In the genomic region with DNA sequence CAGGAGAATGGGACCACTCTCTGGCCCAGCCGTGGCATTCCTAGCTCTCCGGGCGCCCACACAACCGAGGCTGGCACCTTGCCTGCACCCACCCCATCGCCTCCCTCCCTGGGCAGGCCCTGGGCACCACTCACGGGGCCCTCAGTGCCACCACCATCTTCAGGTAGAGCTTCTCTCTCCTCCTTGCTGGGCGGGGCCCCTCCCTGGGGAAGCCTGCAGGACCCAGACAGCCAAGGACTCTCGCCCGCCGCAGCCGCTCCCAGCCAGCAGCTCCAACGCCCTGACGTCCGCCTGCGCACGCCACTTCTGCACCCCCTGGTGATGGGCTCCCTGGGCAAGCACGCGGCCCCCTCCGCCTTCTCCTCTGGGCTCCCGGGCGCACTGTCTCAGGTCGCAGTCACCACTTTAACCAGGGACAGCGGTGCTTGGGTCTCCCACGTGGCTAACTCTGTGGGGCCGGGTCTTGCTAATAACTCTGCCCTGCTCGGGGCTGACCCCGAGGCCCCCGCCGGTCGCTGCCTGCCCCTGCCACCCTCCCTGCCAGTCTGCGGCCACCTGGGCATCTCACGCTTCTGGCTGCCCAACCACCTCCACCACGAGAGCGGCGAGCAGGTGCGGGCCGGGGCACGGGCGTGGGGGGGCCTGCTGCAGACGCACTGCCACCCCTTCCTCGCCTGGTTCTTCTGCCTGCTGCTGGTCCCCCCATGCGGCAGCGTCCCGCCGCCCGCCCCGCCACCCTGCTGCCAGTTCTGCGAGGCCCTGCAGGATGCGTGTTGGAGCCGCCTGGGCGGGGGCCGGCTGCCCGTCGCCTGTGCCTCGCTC, we compare ENCODE assay signal across 14 cellular contexts. TPM values are rescaled to one million over a fixed set of nuclear protein-coding genes. Genes with fewer than 3 reads are reported as not detected.
DNase-seq lines count a peak whose midpoint lies in the region; ATAC-seq and TF ChIP-seq lines count a peak whose summit lies in the region.
"Had no signal": no experiment of that assay in that cellular context is flagged by ENCODE, and none has a peak within 500 bp of the region (broad histone marks: within the 10 kb centered on the region; RNA-seq: fewer than 3 reads in every experiment).

No MANE protein-coding gene starts in this region.

- in situ Hi-C loops in astrocyte of the cerebellum (cut with HindIII; ENCODE audit: low sequenced_read_pairs): loop anchor here (25.0 kb wide), 1 partner anchor 119 kb away; no protein-coding TSS in a partner anchor

- CTCF ChIA-PET in PC-9 (lab: Charles Lee): no interaction called here

- H3K36me3 ChIP-seq in spleen: no peaks in the 10 kb centered on the region
- H3K36me3 ChIP-seq in PC-9 (ENCODE audit: low read depth): no peaks in the 10 kb centered on the region

- no peaks in the 10 kb centered on the region for H3K9me2 ChIP-seq in PC-9 (ENCODE audit: insufficient read depth)
- H3K9me2 ChIP-seq: SK-N-SH had no signal

- intact Hi-C loops in right cardiac atrium (cut with DNase I) (no loop called here), spleen (cut with DNase I; ENCODE audit: low total_unique reads) (no loop called here), PC-9 (cut with micrococcal nuclease; ENCODE audit: unreplicated experiment) (no loop called here)

- DNase-seq in COR-L47 (lab: John Stamatoyannopoulos, UW) (peak; percentile 51), astrocyte of the cerebellum (ENCODE audit: low read depth) (no peak), right cardiac atrium (peak; percentile 44 to 77 (median 75)), spleen (peak; percentile 62), PC-9 (no peak), NCI-H146 treated with DMSO at 0.1 percent for 48 hours (lab: John Stamatoyannopoulos, UW; ENCODE audit: unreplicated experiment) (no peak)
- no peak for DNase-seq in activated naive CD4-positive, alpha-beta T cell treated with Interleukin-2 at 50 U/mL for 16 hours
- DNase-seq: activated naive CD4-positive, alpha-beta T cell; NCI-H1694 treated with DMSO at 0.1 percent for 48 hours; SK-N-SH; stimulated activated CD4-positive, alpha-beta T cell treated with anti-CD3 and anti-CD28 coated beads, Interleukin-15, amount 100 ng/mL, for 24 hours had no signal

- H3K27me3 ChIP-seq in right cardiac atrium (ENCODE audit: control insufficient read depth, insufficient read depth): no peaks in the 10 kb centered on the region
- peaks cover 0 to 37% (median 0%) of the 10 kb centered on the region in 7 donors for H3K27me3 ChIP-seq in spleen (replicated peaks in 1 of 7)
- no peaks in the 10 kb centered on the region for H3K27me3 ChIP-seq in PC-9 (ENCODE audit: insufficient read depth, low read depth)
- H3K27me3 ChIP-seq: cardiac muscle cell had no signal

- H3K27ac ChIP-seq in right cardiac atrium (ENCODE audit: low read length) (no peak overlapping the region), spleen (peak overlapping the region in 5 of 8 donors; percentile 20 to 63 (median 49)), PC-9 (no peak overlapping the region)
- H3K27ac ChIP-seq: GM23248 had no signal

- H3K9me3 ChIP-seq in right cardiac atrium (ENCODE audit: control insufficient read depth, low read length): no peaks in the 10 kb centered on the region
- peaks cover 0 to 3% (median 1%) of the 10 kb centered on the region in 8 donors for H3K9me3 ChIP-seq in spleen
- H3K9me3 ChIP-seq in PC-9 (ENCODE audit: insufficient read depth, low read depth): no peaks in the 10 kb centered on the region; the same call in 1 of the 2 replicates
- H3K9me3 ChIP-seq: SK-N-SH had no signal

- BruUV-seq in PC-9 (replicated peaks; lab: Mats Ljungman, UMichigan): no TSS peak

- H3K4me3 ChIP-seq in astrocyte of the cerebellum (ENCODE audit: low read depth, low read length) (peak overlapping the region; percentile 18), right cardiac atrium (ENCODE audit: low read length) (peak overlapping the region; percentile 13), spleen (peak overlapping the region in 6 of 8 donors; percentile 3 to 50 (median 19)), PC-9 (no peak overlapping the region)
- H3K4me3 ChIP-seq: cardiac muscle cell had no signal

- TF ChIP-seq CTCF in astrocyte of the cerebellum (IDR thresholded peaks at IDR 0.05; ENCODE audit: low read depth, low read length, missing control alignments) (no peak), spleen (IDR thresholded peaks at IDR 0.05 in 8 of 11, conservative IDR thresholded peaks at IDR 0.05 in 3 of 11) (no peak), PC-9 (conservative IDR thresholded peaks at IDR 0.05) (no peak)

- H3K4me1 ChIP-seq in right cardiac atrium (ENCODE audit: control insufficient read depth, insufficient read depth, low read length): no peaks in the 10 kb centered on the region
- peaks cover 0 to 30% (median 10%) of the 10 kb centered on the region in 6 donors for H3K4me1 ChIP-seq in spleen
- no peaks in the 10 kb centered on the region for H3K4me1 ChIP-seq in PC-9 (replicated peaks; ENCODE audit: insufficient read depth)

- TF ChIP-seq POLR2A in spleen (IDR thresholded peaks at IDR 0.05): no peak

- H2AFZ ChIP-seq in PC-9: no peak overlapping the region
- H2AFZ ChIP-seq: GM23248 had no signal

- POLR2A ChIA-PET in PC-9 (lab: Charles Lee; ENCODE audit: unreplicated experiment): no interaction called here

- H3F3A ChIP-seq in PC-9 (ENCODE audit: insufficient read depth, low read depth): peaks cover 17% of the 10 kb centered on the region

- H3K4me2 ChIP-seq in PC-9: no peak overlapping the region
- H3K4me2 ChIP-seq: SK-N-SH had no signal

- H3K79me2 ChIP-seq in PC-9 (ENCODE audit: low read depth): no peaks in the 10 kb centered on the region

- H4K20me1 ChIP-seq in PC-9 (ENCODE audit: insufficient read depth): no peaks in the 10 kb centered on the region

- WGBS in right cardiac atrium: 80% methylated on average over 55 of the region's 55 CpGs
- 81 to 92% (median 86%) methylated on average over 39 to 55 of the region's 55 CpGs for WGBS in spleen, 5 donors

- ATAC-seq in right cardiac atrium (peak; percentile 9 to 30), GM21619 (IDR thresholded peaks at IDR 0.05; ENCODE audit: unreplicated experiment) (no peak)

RNA-seq across cellular contexts. Expression of gene COL18A1, which starts 51.3 kb away (rescaled TPM):
- 100 to 1,000 TPM in 1 of 4 donors, 10 to 100 TPM in 3; 63.5 to 134 (median 84.6) TPM for total RNA-seq in right cardiac atrium
- polyA plus RNA-seq in right cardiac atrium: 52.3 TPM
- 100 to 1,000 TPM in 3 of 7 donors, 10 to 100 TPM in 4; 71.8 to 208 (median 99.6) TPM for total RNA-seq in spleen
- 10 to 100 TPM; 35.0 to 66.9 (median 60.0) TPM for polyA plus RNA-seq in spleen
- 82.4 and 106 TPM in 2 replicates for total RNA-seq in PC-9 (2021)

Comparison
In these comparisons a context has a peak if more than half of its experiments do, and no peak if none do; other contexts are left out.
1. DNase-seq: peak in COR-L47 (single experiment), right cardiac atrium (3 of 3) and spleen (single experiment); none in astrocyte of the cerebellum (single experiment), activated naive CD4-positive, alpha-beta T cell treated with Interleukin-2 at 50 U/mL for 16 hours (single experiment), PC-9 (0 of 2) and NCI-H146 treated with DMSO at 0.1 percent for 48 hours (single experiment).
2. H3K27ac ChIP-seq: peak in spleen (5 of 8); none in right cardiac atrium (single experiment) and PC-9 (single experiment).